ENCODE assay signal across 8 cellular contexts in genomic region chr9:109469646-109470358, GRCh38. TPM values are rescaled to one million over a fixed set of nuclear protein-coding genes. Genes with fewer than 3 reads are reported as not detected.
A peak's percentile ranks its signal among the peaks of the same experiment; 100 is the strongest.
DNase-seq lines count a peak whose midpoint lies in the region; ATAC-seq and TF ChIP-seq lines count a peak whose summit lies in the region.

No MANE protein-coding gene starts in this region.

- H3K4me1 ChIP-seq in OCI-LY3 (ENCODE audit: low read length), result no peaks in the 10 kb centered on the region
- peaks cover 16% of the 10 kb centered on the region in 2 donors for H3K4me1 ChIP-seq in thyroid gland

- no peaks in the 10 kb centered on the region for H3K79me2 ChIP-seq in OCI-LY3 (ENCODE audit: low read length)

- peak; percentile 91 for ATAC-seq in GM21529 (IDR thresholded peaks at IDR 0.05; ENCODE audit: unreplicated experiment)

- H3K27ac Mint-ChIP-seq in activated T-cell treated with anti-CD3 and anti-CD28 coated beads, Interleukin-2, amount 50 U/mL, for 24 hours, result no peak overlapping the region

- 44% methylated on average over 13 of the region's 13 CpGs for WGBS in thyroid gland, 2 donors

- H3K27me3 Mint-ChIP-seq in activated T-cell treated with anti-CD3 and anti-CD28 coated beads, Interleukin-2, amount 50 U/mL, for 24 hours, result peaks cover 18% of the 10 kb centered on the region

- DNase-seq in Daoy (ENCODE audit: low read depth), result peak; percentile 91
- DNase-seq in HuH-7.5 (ENCODE audit: low spot score), result peak; percentile 63
- DNase-seq in activated T-cell treated with anti-CD3 and anti-CD28 coated beads, Interleukin-2, amount 50 U/mL, for 24 hours, result peak; percentile 67
- peak; percentile 81 for DNase-seq in fibroblast of peridontal ligament (ENCODE audit: extremely low read depth)
- peak; percentile 55 for DNase-seq in non-pigmented ciliary epithelial cell (ENCODE audit: low read depth)
- peak; percentile 80 to 82 for DNase-seq in thyroid gland

- H4K20me1 ChIP-seq in OCI-LY3 (ENCODE audit: insufficient read depth, low read length), result no peaks in the 10 kb centered on the region

- no peak overlapping the region for H2AFZ ChIP-seq in OCI-LY3 (ENCODE audit: low read depth, low read length)

- H3K36me3 ChIP-seq in OCI-LY3 (replicated peaks; ENCODE audit: low read depth, low read length) (no peaks in the 10 kb centered on the region), thyroid gland (no peaks in the 10 kb centered on the region)

- no peaks in the 10 kb centered on the region for H3K9me3 Mint-ChIP-seq in activated T-cell treated with anti-CD3 and anti-CD28 coated beads, Interleukin-2, amount 50 U/mL, for 24 hours

- H3K9me3 ChIP-seq in OCI-LY3 (ENCODE audit: insufficient read depth, low read length) (no peaks in the 10 kb centered on the region), thyroid gland (no peaks in the 10 kb centered on the region)

- H3K27ac ChIP-seq in OCI-LY3 (ENCODE audit: low read length) (no peak overlapping the region), thyroid gland (no peak overlapping the region)

- H3K36me3 Mint-ChIP-seq in activated T-cell treated with anti-CD3 and anti-CD28 coated beads, Interleukin-2, amount 50 U/mL, for 24 hours (ENCODE audit: low read depth), result no peaks in the 10 kb centered on the region

- no peak for TF ChIP-seq POLR2A in thyroid gland (IDR thresholded peaks at IDR 0.05)

- H3K9ac ChIP-seq in OCI-LY3 (ENCODE audit: low read length), result no peak overlapping the region

- intact Hi-C loops in thyroid gland (cut with DNase I), result no loop called here

- no peak overlapping the region for H3K4me3 Mint-ChIP-seq in activated T-cell treated with anti-CD3 and anti-CD28 coated beads, Interleukin-2, amount 50 U/mL, for 24 hours

- TF ChIP-seq CTCF in OCI-LY3 (IDR thresholded peaks at IDR 0.05; ENCODE audit: low read depth, low read length) (peak; percentile 94), thyroid gland (IDR thresholded peaks at IDR 0.05) (peak; percentile 45 to 92 (median 87))

- peaks cover 14% of the 10 kb centered on the region for H3K27me3 ChIP-seq in OCI-LY3 (ENCODE audit: low read depth, low read length)
- no peaks in the 10 kb centered on the region for H3K27me3 ChIP-seq in thyroid gland

- no peak overlapping the region for H3K4me2 ChIP-seq in OCI-LY3 (ENCODE audit: low read length)

- H3K4me3 ChIP-seq in OCI-LY3 (ENCODE audit: low read length), result no peak overlapping the region
- H3K4me3 ChIP-seq in thyroid gland (replicated peaks in 1 of 3), result no peak overlapping the region

- H3K4me1 Mint-ChIP-seq in activated T-cell treated with anti-CD3 and anti-CD28 coated beads, Interleukin-2, amount 50 U/mL, for 24 hours (ENCODE audit: low read depth), result peaks cover 1% of the 10 kb centered on the region

RNA-seq across cellular contexts. Expression of gene PTPN3, which starts 28.3 kb away (rescaled TPM):
- 10.4 and 25.4 TPM in 2 replicates for total RNA-seq in Daoy (2014; rRNA removed; shearing (Covaris generic))
- 10 to 100 TPM; 18.6 to 22.0 (median 21.3) TPM for total RNA-seq in thyroid gland
